ENCODE assay signal across 8 cellular contexts in the genomic region with DNA sequence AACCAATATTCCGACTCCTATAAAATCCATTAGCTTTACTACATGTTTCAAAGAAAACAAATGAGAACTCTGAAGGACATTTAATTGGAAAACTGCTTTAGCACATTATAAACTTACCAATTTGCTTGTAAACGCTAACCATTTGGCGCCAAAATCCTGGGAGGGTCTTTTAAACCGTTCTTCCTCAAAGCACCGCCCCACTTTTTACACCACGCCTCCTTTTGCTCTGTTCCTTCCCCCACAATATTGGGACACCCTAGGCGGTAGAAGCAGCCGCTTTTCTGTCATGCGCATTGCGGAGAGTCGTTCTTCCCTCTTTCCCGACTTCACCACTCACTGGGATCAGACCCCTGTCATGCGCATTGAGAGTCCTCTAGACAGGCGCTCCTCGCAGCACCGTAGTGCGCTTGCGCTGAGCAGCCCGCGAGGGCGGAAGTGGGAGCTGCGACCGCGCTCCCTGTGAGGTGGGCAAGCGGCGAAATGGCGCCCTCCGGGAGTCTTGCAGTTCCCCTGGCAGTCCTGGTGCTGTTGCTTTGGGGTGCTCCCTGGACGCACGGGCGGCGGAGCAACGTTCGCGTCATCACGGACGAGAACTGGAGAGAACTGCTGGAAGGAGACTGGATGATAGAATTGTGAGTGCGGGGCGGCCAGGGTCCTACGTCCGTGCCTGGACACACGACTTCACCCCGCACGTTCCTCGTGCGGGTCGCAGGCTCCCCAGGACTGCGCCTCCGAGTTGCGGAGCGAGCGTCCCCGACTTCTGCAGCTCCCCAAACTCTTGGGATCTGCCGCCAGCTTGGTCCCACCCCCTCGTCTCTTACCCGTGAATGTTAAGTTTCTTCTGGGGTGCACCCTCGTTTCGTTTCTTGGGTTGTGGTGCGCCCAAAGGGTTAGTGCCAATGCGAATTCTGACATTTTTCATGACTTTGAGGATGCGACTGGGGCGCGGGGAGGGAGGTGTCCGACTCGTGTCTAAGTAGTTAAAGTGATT.
DNase-seq lines count a peak whose midpoint lies in the region; ATAC-seq lines count a peak whose summit lies in the region.

A gene with protein sequence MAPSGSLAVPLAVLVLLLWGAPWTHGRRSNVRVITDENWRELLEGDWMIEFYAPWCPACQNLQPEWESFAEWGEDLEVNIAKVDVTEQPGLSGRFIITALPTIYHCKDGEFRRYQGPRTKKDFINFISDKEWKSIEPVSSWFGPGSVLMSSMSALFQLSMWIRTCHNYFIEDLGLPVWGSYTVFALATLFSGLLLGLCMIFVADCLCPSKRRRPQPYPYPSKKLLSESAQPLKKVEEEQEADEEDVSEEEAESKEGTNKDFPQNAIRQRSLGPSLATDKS (plus strand): TSS at position 435 of the 991 bp plus-strand sequence. CDS start 46 bp downstream, at position 481.

- ATAC-seq in GM19035 (IDR thresholded peaks at IDR 0.05; ENCODE audit: unreplicated experiment) = peak; percentile 90
- peak; percentile 85 for ATAC-seq in HG03342 (IDR thresholded peaks at IDR 0.05; ENCODE audit: unreplicated experiment)

- peak; percentile 100 for DNase-seq in AG20443 (ENCODE audit: low spot score)
- peak; percentile 96 for DNase-seq in NCI-H345 treated with DMSO at 0.1 percent for 48 hours (lab: John Stamatoyannopoulos, UW; ENCODE audit: unreplicated experiment)
- peak; percentile 64 to 82 (median 68) for DNase-seq in activated CD4-positive, CD25-positive, alpha-beta regulatory T cell (lab: John Stamatoyannopoulos, UW)
- DNase-seq in cerebellar cortex (ENCODE audit: low spot score) = peak; percentile 100
- DNase-seq in iris pigment epithelial cell (ENCODE audit: low read depth) = peak; percentile 98
- peak; percentile 88 to 91 for DNase-seq in stimulated activated CD4-positive, alpha-beta T cell treated with anti-CD3 and anti-CD28 coated beads, Interleukin-12 subunit alpha, Interleukin-12 subunit beta, amount 100 ng/mL, for 24 hours (ENCODE audit: low read depth in 2 of 2)

Comparison
In these comparisons a context has a peak if more than half of its experiments do, and no peak if none do; other contexts are left out.
1. Peak in every context shown above with its lines: DNase-seq and ATAC-seq.